Comparison of ENCODE assay signal across 18 cellular contexts in genomic region chr1:224879404-224879803, GRCh38. TPM values are rescaled to one million over a fixed set of nuclear protein-coding genes. Genes with fewer than 3 reads are reported as not detected.
DNase-seq lines count a peak whose midpoint lies in the region; ATAC-seq and TF ChIP-seq lines count a peak whose summit lies in the region.
"Had no signal": no experiment of that assay in that cellular context is flagged by ENCODE, and none has a peak within 500 bp of the region (broad histone marks: within the 10 kb centered on the region; RNA-seq: fewer than 3 reads in every experiment).

No MANE protein-coding gene starts in this region.

- H3K4me3 ChIP-seq in kidney epithelial cell (ENCODE audit: low read depth, low read length) (no peak overlapping the region), upper lobe of right lung (no peak overlapping the region)
- H3K4me3 ChIP-seq: coronary artery, SJSA1, thoracic aorta had no signal

- no peaks in the 10 kb centered on the region for H3K9me3 ChIP-seq in upper lobe of right lung
- H3K9me3 ChIP-seq: SJSA1, thoracic aorta had no signal

- DNase-seq in NOMO-1 treated with DMSO at 0.1 percent for 48 hours (lab: John Stamatoyannopoulos, UW; ENCODE audit: unreplicated experiment) (peak; percentile 2), NOMO-1 treated with dmso at 0.1 percent for 144 hours (lab: John Stamatoyannopoulos, UW; ENCODE audit: unreplicated experiment) (no peak), astrocyte of the hippocampus (ENCODE audit: low read depth, low spot score) (peak; percentile 26), kidney epithelial cell (ENCODE audit: low read depth) (peak; percentile 12), upper lobe of right lung (no peak), superior temporal gyrus (ENCODE audit: extremely low spot score) (no peak)
- DNase-seq in activated CD4-positive, alpha-beta T cell treated with anti-CD3 and anti-CD28 coated beads, Interleukin-2, amount 10 ng/mL, durations not matched to agents 24 days and 14 days, result no peak
- DNase-seq in NK-92 treated with Interleukin-12 subunit alpha and Interleukin-12 subunit beta, amount 100 ng/mL, for 24 hours (lab: John Stamatoyannopoulos, UW), result no peak
- DNase-seq: DMS153, kidney, NCI-H1417 treated with DMSO at 0.1 percent for 48 hours, NCI-H69 had no signal

- H3K27me3 ChIP-seq in kidney epithelial cell (ENCODE audit: control insufficient read depth, insufficient read depth, low read length) (no peaks in the 10 kb centered on the region), upper lobe of right lung (no peaks in the 10 kb centered on the region)
- H3K27me3 ChIP-seq: SJSA1 had no signal

- H3K27ac ChIP-seq in upper lobe of right lung, result no peak overlapping the region
- H3K27ac ChIP-seq: 22Rv1, coronary artery, SJSA1, thoracic aorta had no signal

- no peaks in the 10 kb centered on the region for H3K4me1 ChIP-seq in upper lobe of right lung

- ATAC-seq in upper lobe of right lung, result peak; percentile 44

- no peaks in the 10 kb centered on the region for H3K36me3 Mint-ChIP-seq in activated CD4-positive, alpha-beta T cell treated with anti-CD3 and anti-CD28 coated beads, Interleukin-2, amount 10 ng/mL, durations not matched to agents 24 days and 14 days (ENCODE audit: low read depth)
- H3K36me3 Mint-ChIP-seq: activated naive CD4-positive, alpha-beta T cell treated with anti-CD3 and anti-CD28 coated beads, Interleukin-2, amount 50 U/mL, for 24 hours had no signal

- intact Hi-C loops in upper lobe of right lung (cut with DNase I), result no loop called here
- intact Hi-C loops in activated CD4-positive, alpha-beta T cell treated with anti-CD3 and anti-CD28 coated beads, Interleukin-2, amount 10 ng/mL, durations not matched to agents 24 days and 14 days (cut with micrococcal nuclease), result no loop called here

- H3K4me3 Mint-ChIP-seq in activated CD4-positive, alpha-beta T cell treated with anti-CD3 and anti-CD28 coated beads, Interleukin-2, amount 10 ng/mL, durations not matched to agents 24 days and 14 days, result no peak overlapping the region
- H3K4me3 Mint-ChIP-seq: activated naive CD4-positive, alpha-beta T cell treated with anti-CD3 and anti-CD28 coated beads, Interleukin-2, amount 50 U/mL, for 24 hours had no signal

- peaks cover 11% of the 10 kb centered on the region for H3K27me3 Mint-ChIP-seq in activated CD4-positive, alpha-beta T cell treated with anti-CD3 and anti-CD28 coated beads, Interleukin-2, amount 10 ng/mL, durations not matched to agents 24 days and 14 days

- no peaks in the 10 kb centered on the region for H3K9me3 Mint-ChIP-seq in activated CD4-positive, alpha-beta T cell treated with anti-CD3 and anti-CD28 coated beads, Interleukin-2, amount 10 ng/mL, durations not matched to agents 24 days and 14 days
- H3K9me3 Mint-ChIP-seq: activated naive CD4-positive, alpha-beta T cell treated with anti-CD3 and anti-CD28 coated beads, Interleukin-2, amount 50 U/mL, for 24 hours had no signal

- H3K27ac Mint-ChIP-seq in activated CD4-positive, alpha-beta T cell treated with anti-CD3 and anti-CD28 coated beads, Interleukin-2, amount 10 ng/mL, durations not matched to agents 24 days and 14 days, result no peak overlapping the region
- H3K27ac Mint-ChIP-seq: activated naive CD4-positive, alpha-beta T cell treated with anti-CD3 and anti-CD28 coated beads, Interleukin-2, amount 50 U/mL, for 24 hours had no signal

- H3K36me3 ChIP-seq in kidney epithelial cell (ENCODE audit: control insufficient read depth, insufficient read depth, low read length), result no peaks in the 10 kb centered on the region
- H3K36me3 ChIP-seq in upper lobe of right lung, result no peaks in the 10 kb centered on the region
- H3K36me3 ChIP-seq: SJSA1, thoracic aorta had no signal

- no peaks in the 10 kb centered on the region for H3K4me1 Mint-ChIP-seq in activated CD4-positive, alpha-beta T cell treated with anti-CD3 and anti-CD28 coated beads, Interleukin-2, amount 10 ng/mL, durations not matched to agents 24 days and 14 days
- H3K4me1 Mint-ChIP-seq: activated naive CD4-positive, alpha-beta T cell treated with anti-CD3 and anti-CD28 coated beads, Interleukin-2, amount 50 U/mL, for 24 hours had no signal

- TF ChIP-seq CTCF in kidney epithelial cell (IDR thresholded peaks at IDR 0.05; ENCODE audit: insufficient read depth, low read length, poor library complexity, severe bottlenecking) (no peak), upper lobe of right lung (IDR thresholded peaks at IDR 0.05) (no peak)

RNA-seq across cellular contexts. Expression of gene DNAH14, which starts 50.1 kb away (rescaled TPM):
- total RNA-seq in kidney epithelial cell, result 30.8 and 32.6 TPM in 2 replicates
- 14.9 TPM for total RNA-seq in upper lobe of right lung
- total RNA-seq in activated CD4-positive, alpha-beta T cell treated with anti-CD3 and anti-CD28 coated beads, Interleukin-2, amount 10 ng/mL, durations not matched to agents 24 days and 14 days, result 0.57 TPM in 1 of 2 replicates, not detected in the other
- total RNA-seq: H4 had no signal

Comparison
In these comparisons a context has a peak if more than half of its experiments do, and no peak if none do; other contexts are left out.
1. DNase-seq: peak in NOMO-1 treated with DMSO at 0.1 percent for 48 hours (single experiment), astrocyte of the hippocampus (single experiment) and kidney epithelial cell (single experiment); none in NOMO-1 treated with dmso at 0.1 percent for 144 hours (single experiment), upper lobe of right lung (single experiment), activated CD4-positive, alpha-beta T cell treated with anti-CD3 and anti-CD28 coated beads, Interleukin-2, amount 10 ng/mL, durations not matched to agents 24 days and 14 days (single experiment), NK-92 treated with Interleukin-12 subunit alpha and Interleukin-12 subunit beta, amount 100 ng/mL, for 24 hours (single experiment) and superior temporal gyrus (single experiment).
2. RNA of gene DNAH14, which starts 50.1 kb away (total RNA-seq): 30.8 to 32.6 TPM in kidney epithelial cell and 14.9 TPM in upper lobe of right lung (single experiment); 0.57 TPM in activated CD4-positive, alpha-beta T cell treated with anti-CD3 and anti-CD28 coated beads, Interleukin-2, amount 10 ng/mL, durations not matched to agents 24 days and 14 days; every median in the first group is over 10 times any median in the second.